8 cellular contexts compared by ENCODE assay signal in the genomic region with DNA sequence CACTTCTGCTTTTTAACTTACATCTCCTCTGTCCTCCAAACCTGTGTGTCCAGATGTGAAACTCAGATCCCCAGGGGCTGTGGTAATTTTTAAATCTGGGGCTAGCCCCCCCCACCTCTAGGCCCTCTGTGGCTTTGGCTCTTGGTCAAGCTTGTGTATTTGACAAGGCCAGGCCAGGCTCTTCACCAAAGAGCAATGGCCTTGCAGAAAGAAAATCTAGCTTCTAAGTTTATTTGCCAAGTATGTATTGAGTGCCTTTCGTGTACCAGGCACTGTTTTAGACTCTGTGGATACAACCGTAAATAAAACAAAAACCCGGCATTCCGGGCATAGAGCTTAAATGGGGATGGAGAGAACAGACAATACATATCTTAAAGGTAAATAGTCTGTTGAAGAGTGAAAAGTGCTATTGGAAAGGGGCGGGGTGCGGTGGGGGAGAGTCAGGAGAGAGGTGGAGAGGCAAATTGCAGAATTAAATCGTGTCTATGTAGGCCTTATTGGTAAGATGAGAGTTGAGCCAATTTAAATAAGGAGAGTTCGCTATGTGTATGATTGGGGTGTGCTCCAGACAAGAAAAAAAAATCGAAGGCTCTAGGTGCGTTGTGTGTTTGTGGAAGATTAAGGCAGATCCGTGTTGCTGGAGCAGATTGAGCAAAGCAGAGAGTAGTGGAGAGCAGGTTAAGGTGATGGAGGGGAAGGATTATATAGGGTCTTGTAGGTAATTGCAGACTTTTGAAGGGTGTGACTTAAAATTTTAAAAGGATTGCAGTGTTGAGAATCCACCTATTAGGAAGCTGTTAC. TPM values are rescaled to one million over a fixed set of nuclear protein-coding genes. Genes with fewer than 3 reads are reported as not detected.
A peak's percentile ranks its signal among the peaks of the same experiment; 100 is the strongest.
DNase-seq lines count a peak whose midpoint lies in the region; ATAC-seq, FAIRE-seq and TF ChIP-seq lines count a peak whose summit lies in the region.

No MANE protein-coding gene starts in this region.

- H3K36me3 ChIP-seq in kidney (ENCODE audit: control insufficient read depth in 1 of 2, insufficient read depth in 2 of 2, low read length in 2 of 2) = peaks cover 0 to 7% of the 10 kb centered on the region in 2 donors
- H3K36me3 ChIP-seq in subcutaneous abdominal adipose tissue (ENCODE audit: control insufficient read depth in 5 of 5, insufficient read depth in 5 of 5, low read length in 5 of 5) = peaks cover 0 to 3% (median 0%) of the 10 kb centered on the region in 5 donors

- H3K36me3 Mint-ChIP-seq in activated naive CD8-positive, alpha-beta T cell treated with anti-CD3 and anti-CD28 coated beads, Interleukin-2, amount 10 ng/mL, durations not matched to agents 7 days and 5 days = no peaks in the 10 kb centered on the region

- POLR2A ChIA-PET in activated naive CD8-positive, alpha-beta T cell treated with anti-CD3 and anti-CD28 coated beads, Interleukin-2, amount 10 ng/mL, durations not matched to agents 7 days and 5 days (lab: Charles Lee) = interaction anchor here (1.6 kb wide), 1 partner anchor 558 kb away, joined by 6 read pairs; the partner anchor contains the start of gene ZNF770

- TF ChIP-seq CTCF in kidney (IDR thresholded peaks at IDR 0.05; ENCODE audit: borderline replicate concordance, extremely low read depth, insufficient read depth) = no peak

- H3K9me3 Mint-ChIP-seq in activated naive CD8-positive, alpha-beta T cell treated with anti-CD3 and anti-CD28 coated beads, Interleukin-2, amount 10 ng/mL, durations not matched to agents 7 days and 5 days = no peaks in the 10 kb centered on the region

- peaks cover 13% of the 10 kb centered on the region for H3K4me1 Mint-ChIP-seq in activated naive CD8-positive, alpha-beta T cell treated with anti-CD3 and anti-CD28 coated beads, Interleukin-2, amount 10 ng/mL, durations not matched to agents 7 days and 5 days

- no peaks in the 10 kb centered on the region for H3K27me3 ChIP-seq in subcutaneous abdominal adipose tissue (ENCODE audit: control insufficient read depth in 5 of 5, insufficient read depth in 4 of 5, low read length in 5 of 5)

- ATAC-seq in GM18520 (IDR thresholded peaks at IDR 0.05; ENCODE audit: unreplicated experiment) (peak; percentile 7), HG03095 (IDR thresholded peaks at IDR 0.05; ENCODE audit: unreplicated experiment) (peak; percentile 25)
- ATAC-seq in activated naive CD8-positive, alpha-beta T cell treated with anti-CD3 and anti-CD28 coated beads, Interleukin-2, amount 10 ng/mL, durations not matched to agents 7 days and 5 days (ENCODE audit: low read depth) = no peak

- H3K4me3 Mint-ChIP-seq in activated naive CD8-positive, alpha-beta T cell treated with anti-CD3 and anti-CD28 coated beads, Interleukin-2, amount 10 ng/mL, durations not matched to agents 7 days and 5 days = peak overlapping the region; percentile 89

- no peaks in the 10 kb centered on the region for H3K27me3 Mint-ChIP-seq in activated naive CD8-positive, alpha-beta T cell treated with anti-CD3 and anti-CD28 coated beads, Interleukin-2, amount 10 ng/mL, durations not matched to agents 7 days and 5 days

- peak overlapping the region; percentile 89 for H3K27ac Mint-ChIP-seq in activated naive CD8-positive, alpha-beta T cell treated with anti-CD3 and anti-CD28 coated beads, Interleukin-2, amount 10 ng/mL, durations not matched to agents 7 days and 5 days

- DNase-seq in activated naive CD8-positive, alpha-beta T cell treated with anti-CD3 and anti-CD28 coated beads, Interleukin-2, amount 10 ng/mL, durations not matched to agents 7 days and 5 days = no peak
- DNase-seq in kidney (no peak), NCI-H2171 (lab: John Stamatoyannopoulos, UW) (no peak), GDM1 (lab: John Stamatoyannopoulos, UW) (no peak)
- no peak for DNase-seq in central memory CD4-positive, alpha-beta T cell

- intact Hi-C loops in kidney (cut with DNase I) = no loop called here

- H3K9me3 ChIP-seq in kidney (ENCODE audit: control insufficient read depth in 1 of 2, low read length in 2 of 2) (no peaks in the 10 kb centered on the region), subcutaneous abdominal adipose tissue (ENCODE audit: control insufficient read depth in 5 of 5, low read length in 5 of 5) (no peaks in the 10 kb centered on the region)

- peaks cover 14% of the 10 kb centered on the region in 2 donors for H3K4me1 ChIP-seq in kidney (ENCODE audit: control insufficient read depth in 1 of 2, insufficient read depth in 1 of 2, low read depth in 1 of 2, low read length in 2 of 2)
- peaks cover 0 to 21% (median 20%) of the 10 kb centered on the region in 5 donors for H3K4me1 ChIP-seq in subcutaneous abdominal adipose tissue (ENCODE audit: control insufficient read depth in 5 of 5, insufficient read depth in 5 of 5, low read length in 5 of 5)

- FAIRE-seq in kidney (lab: Jason Lieb, UNC) = no peak

- H3K4me3 ChIP-seq in kidney (ENCODE audit: low read length in 2 of 2) = peak overlapping the region; percentile 90 to 92
- H3K4me3 ChIP-seq in subcutaneous abdominal adipose tissue (ENCODE audit: low read depth in 1 of 5, low read length in 5 of 5) = peak overlapping the region; percentile 83 to 96 (median 93)

- peak overlapping the region; percentile 79 to 83 for H3K9ac ChIP-seq in kidney (ENCODE audit: low read length in 2 of 2)
- H3K9ac ChIP-seq in subcutaneous abdominal adipose tissue (ENCODE audit: low read length in 5 of 5) = peak overlapping the region; percentile 69 to 99 (median 95)

- H3K27ac ChIP-seq in kidney (ENCODE audit: low read depth in 2 of 2, low read length in 2 of 2) (peak overlapping the region; percentile 98 to 99), subcutaneous abdominal adipose tissue (ENCODE audit: low read depth, low read length) (peak overlapping the region; percentile 97)

RNA-seq across cellular contexts. Expression of gene DPH6, which starts 0.8 kb away (rescaled TPM):
- total RNA-seq in activated naive CD8-positive, alpha-beta T cell treated with anti-CD3 and anti-CD28 coated beads, Interleukin-2, amount 10 ng/mL, durations not matched to agents 7 days and 5 days = 1 to 10 TPM; 6.3 to 9.7 TPM
- total RNA-seq in kidney = 29.8 TPM
- 10.1 TPM for polyA plus RNA-seq in kidney (ENCODE audit: insufficient read depth, low read depth, low replicate concordance)
